In genomic region chr12:79408665-79409064, GRCh38 we compare ENCODE assay signal across 18 cellular contexts.
DNase-seq lines count a peak whose midpoint lies in the region; ATAC-seq and TF ChIP-seq lines count a peak whose summit lies in the region.
"Had no signal": no experiment of that assay in that cellular context is flagged by ENCODE, and none has a peak within 500 bp of the region (broad histone marks: within the 10 kb centered on the region; RNA-seq: fewer than 3 reads in every experiment).

No MANE protein-coding gene starts in this region.

- POLR2A ChIA-PET in Caco-2 (lab: Charles Lee) (no interaction called here), MCF 10A (lab: Yijun Ruan, JAX) (interaction anchor here (0.8 to 1.3 kb wide), 2 partner anchors 139 to 329 kb away, joined by 3 to 4 read pairs; no protein-coding TSS in a partner anchor), PC-9 (lab: Charles Lee; ENCODE audit: unreplicated experiment) (interaction anchor here (0.6 kb wide), 1 partner anchor 178 kb away, joined by 7 read pairs; no protein-coding TSS in a partner anchor)

- H3K9me2 ChIP-seq in PC-9 (ENCODE audit: insufficient read depth): no peaks in the 10 kb centered on the region

- H3K36me3 ChIP-seq in Caco-2 (ENCODE audit: control insufficient read depth, insufficient read depth, low read length): peaks cover 2% of the 10 kb centered on the region; the same call in 1 of the 2 replicates
- H3K36me3 ChIP-seq in PC-9 (ENCODE audit: low read depth): no peaks in the 10 kb centered on the region
- H3K36me3 ChIP-seq: heart left ventricle had no signal

- peaks cover 2% of the 10 kb centered on the region; the same call in 1 of the 2 replicates for H3F3A ChIP-seq in PC-9 (ENCODE audit: insufficient read depth, low read depth)

- no peak overlapping the region for H2AFZ ChIP-seq in PC-9

- H3K4me3 Mint-ChIP-seq in Caco-2 (ENCODE audit: unreplicated experiment) (peak overlapping the region; percentile 13), MCF 10A (ENCODE audit: unreplicated experiment) (no peak overlapping the region), nephron (no peak overlapping the region)
- H3K4me3 Mint-ChIP-seq: CD4-positive, CD25-positive, alpha-beta regulatory T cell; naive thymus-derived CD8-positive, alpha-beta T cell had no signal

- H3K4me1 ChIP-seq in Caco-2 (peaks cover 57% of the 10 kb centered on the region), PC-9 (replicated peaks; ENCODE audit: insufficient read depth) (peaks cover 10% of the 10 kb centered on the region)
- H3K4me1 ChIP-seq: heart left ventricle had no signal

- DNase-seq in Caco-2 (no peak), NCI-H1105 treated with DMSO at 0.1 percent for 48 hours (lab: John Stamatoyannopoulos, UW) (peak; percentile 61), MCF 10A (ENCODE audit: unreplicated experiment) (no peak), PC-9 (no peak), omental fat pad (ENCODE audit: low spot score) (no peak)
- DNase-seq: activated CD4-positive, CD25-positive, alpha-beta regulatory T cell; DMS79; effector CD4-positive, alpha-beta T cell; naive thymus-derived CD8-positive, alpha-beta T cell; SHP77 treated with DMSO at 0.1 percent for 48 hours; stimulated activated naive CD4-positive, alpha-beta T cell had no signal

- no peaks in the 10 kb centered on the region for H4K20me1 ChIP-seq in PC-9 (ENCODE audit: insufficient read depth)

- no peak for TF ChIP-seq CTCF in Caco-2 (IDR thresholded peaks at IDR 0.05; ENCODE audit: insufficient read depth in 1 of 2, low read depth in 1 of 2, low read length in 1 of 2, severe bottlenecking in 1 of 2, unreplicated experiment in 1 of 2)
- no peak for TF ChIP-seq CTCF in MCF 10A (IDR thresholded peaks at IDR 0.05; ENCODE audit: unreplicated experiment)
- TF ChIP-seq CTCF in nephron (IDR thresholded peaks at IDR 0.05; ENCODE audit: unreplicated experiment in 3 of 3): no peak
- TF ChIP-seq CTCF in PC-9 (conservative IDR thresholded peaks at IDR 0.05): no peak
- TF ChIP-seq CTCF in omental fat pad (IDR thresholded peaks at IDR 0.05): no peak

- H3K27ac ChIP-seq in PC-9: no peak overlapping the region
- H3K27ac ChIP-seq: heart left ventricle had no signal

- H3K4me3 ChIP-seq in Caco-2 (ENCODE audit: low read depth, low read length) (no peak overlapping the region), PC-9 (no peak overlapping the region)
- H3K4me3 ChIP-seq: heart left ventricle, lung had no signal

- H3K27me3 ChIP-seq in Caco-2 (replicated peaks; ENCODE audit: control insufficient read depth, insufficient read depth, low read length) (no peaks in the 10 kb centered on the region), PC-9 (ENCODE audit: insufficient read depth, low read depth) (no peaks in the 10 kb centered on the region)
- H3K27me3 ChIP-seq: heart left ventricle had no signal

- no peaks in the 10 kb centered on the region for H3K9me3 ChIP-seq in Caco-2
- peaks cover 7% of the 10 kb centered on the region for H3K9me3 ChIP-seq in PC-9 (ENCODE audit: insufficient read depth, low read depth)
- H3K9me3 ChIP-seq: heart left ventricle had no signal

- no peak overlapping the region for H3K4me2 ChIP-seq in PC-9

- H3K4me1 Mint-ChIP-seq in Caco-2 (ENCODE audit: low read depth, unreplicated experiment) (peaks cover 36% of the 10 kb centered on the region), MCF 10A (ENCODE audit: insufficient read depth, unreplicated experiment) (peaks cover 13% of the 10 kb centered on the region), nephron (peaks cover 28% of the 10 kb centered on the region)
- H3K4me1 Mint-ChIP-seq: CD4-positive, CD25-positive, alpha-beta regulatory T cell; naive thymus-derived CD8-positive, alpha-beta T cell had no signal

- CTCF ChIA-PET in Caco-2 (lab: Charles Lee) (interaction anchor here (0.6 to 1.1 kb wide), 3 partner anchors 11 to 331 kb away, joined by 3 read pairs; no protein-coding TSS in a partner anchor), MCF 10A (lab: Yijun Ruan, JAX) (interaction anchor here (0.6 to 3.1 kb wide), 11 partner anchors 9 to 1905 kb away, joined by 3 to 23 read pairs (median 4); no protein-coding TSS in a partner anchor), PC-9 (lab: Charles Lee) (interaction anchor here (0.6 kb wide), 3 partner anchors 305 to 824 kb away, joined by 3 to 4 read pairs (median 3); no protein-coding TSS in a partner anchor)

- intact Hi-C loops in Caco-2 (cut with micrococcal nuclease; ENCODE audit: unreplicated experiment): loop anchor here (1.0 to 10.0 kb wide), 9 partner anchors 122 to 861 kb away; partner anchors contain the start of gene PAWR
- intact Hi-C loops in MCF 10A (cut with micrococcal nuclease): loop anchor here (1.0 to 5.0 kb wide), 6 partner anchors 139 to 864 kb away; no protein-coding TSS in a partner anchor
- intact Hi-C loops in PC-9 (cut with micrococcal nuclease; ENCODE audit: unreplicated experiment): loop anchor here (1.0 to 10.0 kb wide), 7 partner anchors 12 to 1850 kb away; partner anchors contain the start of gene PAWR

- BruUV-seq in Caco-2 (replicated peaks; lab: Mats Ljungman, UMichigan) (no TSS peak), MCF 10A (replicated peaks; lab: Mats Ljungman, UMichigan) (no TSS peak), PC-9 (replicated peaks; lab: Mats Ljungman, UMichigan) (no TSS peak)

- no peaks in the 10 kb centered on the region for H3K9me3 Mint-ChIP-seq in Caco-2 (ENCODE audit: unreplicated experiment)
- no peaks in the 10 kb centered on the region for H3K9me3 Mint-ChIP-seq in MCF 10A (ENCODE audit: unreplicated experiment)
- H3K9me3 Mint-ChIP-seq in nephron: no peaks in the 10 kb centered on the region
- H3K9me3 Mint-ChIP-seq: activated T-helper 2 cell treated with anti-CD3 and anti-CD28 coated beads, Interferon-gamma antibody, Interleukin-2, Interleukin-4, amounts not matched to agents 10 μg/mL and 5 μg/mL and 100 μg/mL, durations not matched to agents 14 hours and 24 hours and 36 hours; naive thymus-derived CD8-positive, alpha-beta T cell had no signal

- ATAC-seq in GM18873 (IDR thresholded peaks at IDR 0.05; ENCODE audit: low FRiP score, unreplicated experiment) (no peak), omental fat pad (ENCODE audit: low FRiP score) (no peak)
- no peak for ATAC-seq in activated CD4-positive, CD25-positive, alpha-beta regulatory T cell treated with anti-CD3 and anti-CD28 coated beads, Interleukin-2, amount 50 U/mL, for 24 hours
- ATAC-seq: naive thymus-derived CD8-positive, alpha-beta T cell had no signal

- H3K36me3 Mint-ChIP-seq in Caco-2 (ENCODE audit: insufficient read depth, unreplicated experiment): no peaks in the 10 kb centered on the region
- no peaks in the 10 kb centered on the region for H3K36me3 Mint-ChIP-seq in MCF 10A (ENCODE audit: insufficient read depth, unreplicated experiment)
- H3K36me3 Mint-ChIP-seq in nephron (ENCODE audit: low read depth): no peaks in the 10 kb centered on the region
- H3K36me3 Mint-ChIP-seq: CD4-positive, CD25-positive, alpha-beta regulatory T cell; naive thymus-derived CD8-positive, alpha-beta T cell had no signal

- peak overlapping the region; percentile 73 for H3K27ac Mint-ChIP-seq in Caco-2 (ENCODE audit: unreplicated experiment)
- H3K27ac Mint-ChIP-seq in MCF 10A (ENCODE audit: low read depth, unreplicated experiment): peak overlapping the region; percentile 54
- H3K27ac Mint-ChIP-seq in nephron: peak overlapping the region; percentile 49 to 100 (median 96)
- H3K27ac Mint-ChIP-seq: activated T-helper 2 cell treated with anti-CD3 and anti-CD28 coated beads, Interferon-gamma antibody, Interleukin-2, Interleukin-4, amounts not matched to agents 10 μg/mL and 5 μg/mL and 100 μg/mL, durations not matched to agents 14 hours and 24 hours and 36 hours; CD4-positive, CD25-positive, alpha-beta regulatory T cell; naive thymus-derived CD8-positive, alpha-beta T cell had no signal

- H3K27me3 Mint-ChIP-seq in Caco-2 (ENCODE audit: insufficient read depth, unreplicated experiment) (no peaks in the 10 kb centered on the region), MCF 10A (ENCODE audit: insufficient read depth, unreplicated experiment) (no peaks in the 10 kb centered on the region), nephron (ENCODE audit: low read depth) (no peaks in the 10 kb centered on the region)
- H3K27me3 Mint-ChIP-seq: CD4-positive, CD25-positive, alpha-beta regulatory T cell had no signal

- no peaks in the 10 kb centered on the region for H3K79me2 ChIP-seq in PC-9 (ENCODE audit: low read depth)
